In the genomic region with DNA sequence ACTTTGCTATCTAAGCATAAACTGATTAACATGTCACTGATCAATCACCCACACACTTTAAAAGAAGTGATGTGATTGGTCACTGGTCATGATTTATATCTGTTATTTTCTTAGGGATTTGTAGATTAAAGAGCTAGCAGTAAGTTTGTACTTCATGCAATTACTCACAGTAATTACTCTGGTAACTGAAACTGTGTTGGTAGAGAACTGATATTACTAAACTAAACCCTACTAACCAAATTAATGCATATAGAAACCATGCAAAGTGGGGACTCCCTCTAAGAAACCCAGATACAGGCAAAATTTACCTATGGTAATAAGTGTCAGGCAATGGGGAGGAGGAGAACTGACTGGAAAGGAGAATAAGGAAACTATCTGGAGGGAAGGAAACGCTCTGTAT, we compare ENCODE assay signal across 23 cellular contexts. TPM values are rescaled to one million over a fixed set of nuclear protein-coding genes. Genes with fewer than 3 reads are reported as not detected.
"Had no signal": no experiment of that assay in that cellular context is flagged by ENCODE, and none has a peak within 500 bp of the region (broad histone marks: within the 10 kb centered on the region; RNA-seq: fewer than 3 reads in every experiment).

No MANE protein-coding gene starts in this region.

- H3K9me3 ChIP-seq: neutrophil, right lobe of liver had no signal

- H3K36me3 ChIP-seq: heart right ventricle, neutrophil, right lobe of liver, spleen had no signal

- H3K27ac Mint-ChIP-seq: naive thymus-derived CD4-positive, alpha-beta T cell; nephron progenitor cell; stimulated activated naive B cell treated with anti-CD40 and anti-IgM and Interleukin-4, amounts not matched to agents 10 μg/mL and 1 μg/mL and 100 μg/mL, for 72 hours had no signal

- H3K4me3 Mint-ChIP-seq: naive thymus-derived CD4-positive, alpha-beta T cell; nephron progenitor cell; stimulated activated naive B cell treated with anti-CD40 and anti-IgM and Interleukin-4, amounts not matched to agents 10 μg/mL and 1 μg/mL and 100 μg/mL, for 72 hours had no signal

- FAIRE-seq: endometrium, frontal cortex had no signal

- H3K27me3 Mint-ChIP-seq: stimulated activated naive B cell treated with anti-CD40 and anti-IgM and Interleukin-4, amounts not matched to agents 10 μg/mL and 1 μg/mL and 100 μg/mL, for 72 hours had no signal

- DNase-seq: effector memory CD4-positive, alpha-beta T cell; heart right ventricle; hypothalamus; mammary epithelial cell; naive thymus-derived CD4-positive, alpha-beta T cell; nephron progenitor cell; psoas muscle; retina; right lobe of liver; spleen; stimulated activated CD4-positive, alpha-beta T cell treated with anti-CD3 and anti-CD28 coated beads, Interleukin-15, amount 100 ng/mL, for 24 hours; stimulated activated CD4-positive, alpha-beta T cell treated with anti-CD3 and anti-CD28 coated beads, Interleukin-1b, Interleukin-23, amount 100 ng/mL, for 48 hours; stimulated activated CD4-positive, alpha-beta T cell treated with anti-CD3 and anti-CD28 coated beads, Interleukin-4, amount 100 ng/mL, for 24 hours; stimulated activated naive B cell treated with anti-CD40 and anti-IgM and Interleukin-4, amounts not matched to agents 10 μg/mL and 1 μg/mL and 100 μg/mL, for 72 hours; trophoblast cell had no signal

- ATAC-seq: esophagus mucosa; heart right ventricle; left lobe of liver; naive thymus-derived CD4-positive, alpha-beta T cell; psoas muscle; right lobe of liver had no signal

- H3K4me3 ChIP-seq: heart right ventricle, psoas muscle, right lobe of liver, spleen had no signal

- H3K4me1 Mint-ChIP-seq: nephron progenitor cell had no signal

- H3K4me1 ChIP-seq: heart right ventricle, psoas muscle had no signal

- H3K27ac ChIP-seq: heart right ventricle, neutrophil, psoas muscle, right lobe of liver, spleen had no signal

- H3K27me3 ChIP-seq: heart right ventricle, neutrophil, right lobe of liver, spleen had no signal

RNA-seq across cellular contexts. Expression of a gene that starts 44.8 kb away (rescaled TPM):
- total RNA-seq: fibroblast of lung, osteoblast, psoas muscle, skeletal muscle tissue had no signal
